ENCODE assay signal across 15 cellular contexts in the genomic region with DNA sequence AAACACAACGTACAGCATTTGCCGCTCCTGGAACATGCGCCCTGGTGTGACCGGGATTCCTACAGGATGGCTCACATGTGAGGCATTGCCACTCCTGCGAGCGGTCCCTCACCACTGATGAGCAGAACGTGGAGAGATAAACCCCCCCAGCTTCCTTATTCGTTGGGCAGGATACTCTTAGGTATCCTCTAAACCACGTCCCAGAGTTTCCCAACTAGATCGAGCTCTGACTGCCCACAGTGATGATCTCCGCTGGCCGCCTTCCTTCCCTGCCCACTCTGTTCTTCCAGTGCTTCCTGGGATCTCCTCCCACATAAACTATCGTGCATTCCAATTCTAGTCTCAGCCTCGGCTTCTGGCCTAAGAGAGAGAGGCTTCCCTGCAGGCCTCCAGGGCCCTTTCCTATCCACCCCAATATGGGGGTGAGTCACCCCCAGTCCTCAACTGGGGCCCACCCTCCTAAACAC.
DNase-seq lines count a peak whose midpoint lies in the region; ATAC-seq, FAIRE-seq and TF ChIP-seq lines count a peak whose summit lies in the region.
"Had no signal": no experiment of that assay in that cellular context is flagged by ENCODE, and none has a peak within 500 bp of the region (broad histone marks: within the 10 kb centered on the region; RNA-seq: fewer than 3 reads in every experiment).

No MANE protein-coding gene starts in this region.

- H3K4me1 ChIP-seq in H1 (replicated peaks in 1 of 4; ENCODE audit: control insufficient read depth in 3 of 4, insufficient read depth in 4 of 4, low read length in 3 of 4), result no peaks in the 10 kb centered on the region; a peak in 1 of 7 replicates
- H3K4me1 ChIP-seq in neuronal stem cell (ENCODE audit: control insufficient read depth in 2 of 2, insufficient read depth in 1 of 2, low read depth in 1 of 2, low read length in 2 of 2), result peaks cover 2 to 16% of the 10 kb centered on the region in 2 donors

- no peaks in the 10 kb centered on the region for H3K27me3 ChIP-seq in H1 (replicated peaks in 1 of 4; ENCODE audit: control insufficient read depth in 3 of 4, extremely low read depth in 1 of 4, insufficient read depth in 3 of 4, low read length in 3 of 4)
- H3K27me3 ChIP-seq in neuronal stem cell (ENCODE audit: control insufficient read depth in 3 of 3, insufficient read depth in 3 of 3, low read depth in 1 of 3, low read length in 3 of 3), result no peaks in the 10 kb centered on the region
- H3K27me3 ChIP-seq: BLaER1 treated with 17β-estradiol and CSF1 and Interleukin-3, amounts not matched to agents 10 nM and 100 nM had no signal

- TF ChIP-seq RAD21 in H1 (IDR thresholded peaks at IDR 0.05 in 1 of 2, conservative IDR thresholded peaks at IDR 0.05 in 1 of 2; ENCODE audit: low read depth in 2 of 2, low read length in 2 of 2), result no peak

- H2AK5ac ChIP-seq in H1 (ENCODE audit: low read depth, low read length) (no peak overlapping the region), neuronal stem cell (ENCODE audit: low read depth, low read length) (no peak overlapping the region)

- POLR2A ChIA-PET in H1 (lab: Charles Lee; ENCODE audit: partially characterized antibody), result no interaction called here

- H4K8ac ChIP-seq in H1 (ENCODE audit: extremely low read depth, insufficient read depth, low read length) (no peak overlapping the region), neuronal stem cell (ENCODE audit: low read depth, low read length) (no peak overlapping the region)

- H3K23me2 ChIP-seq in H1 (ENCODE audit: low read depth, low read length), result no peaks in the 10 kb centered on the region; the same call in 1 of the 2 replicates

- H3K4ac ChIP-seq in H1 (replicated peaks; ENCODE audit: insufficient read length, low read depth, low read length) (no peak overlapping the region), neuronal stem cell (ENCODE audit: low read length) (no peak overlapping the region)

- H3K23ac ChIP-seq in H1 (ENCODE audit: insufficient read length) (no peak overlapping the region), neuronal stem cell (ENCODE audit: low read depth, low read length, poor library complexity) (no peak overlapping the region)

- no peak overlapping the region for H4K91ac ChIP-seq in H1 (replicated peaks; ENCODE audit: insufficient read length, low read length)
- H4K91ac ChIP-seq in neuronal stem cell (ENCODE audit: low read depth, low read length, poor library complexity), result no peak overlapping the region

- H3K79me1 ChIP-seq in H1 (ENCODE audit: low read depth, low read length), result no peaks in the 10 kb centered on the region
- no peaks in the 10 kb centered on the region for H3K79me1 ChIP-seq in neuronal stem cell (ENCODE audit: low read depth, low read length)

- H2BK12ac ChIP-seq in H1 (ENCODE audit: low read depth, low read length) (0 out of 2 replicates have a peak overlapping the region, but pooled peaks have one; percentile 29), neuronal stem cell (ENCODE audit: low read length) (peak overlapping the region; percentile 36)

- no peak overlapping the region for H2BK15ac ChIP-seq in H1 (ENCODE audit: low read length)
- no peak overlapping the region for H2BK15ac ChIP-seq in neuronal stem cell (ENCODE audit: low read length)

- no peak overlapping the region for H3K4me3 ChIP-seq in H1 (ENCODE audit: extremely low read depth in 1 of 4, insufficient read depth in 2 of 4, low read depth in 3 of 4, low read length in 4 of 4)
- no peak overlapping the region for H3K4me3 ChIP-seq in neuronal stem cell (ENCODE audit: low read length in 2 of 2)
- H3K4me3 ChIP-seq: BLaER1 treated with 17β-estradiol and CSF1 and Interleukin-3, amounts not matched to agents 10 nM and 100 nM had no signal

- H3K36me3 ChIP-seq in H1 (ENCODE audit: control insufficient read depth in 2 of 4, insufficient read depth in 4 of 4, low read length in 3 of 4) (no peaks in the 10 kb centered on the region), neuronal stem cell (replicated peaks in 1 of 2; ENCODE audit: control insufficient read depth in 2 of 2, insufficient read depth in 2 of 2, low read length in 2 of 2) (no peaks in the 10 kb centered on the region)
- H3K36me3 ChIP-seq: BLaER1 treated with 17β-estradiol and CSF1 and Interleukin-3, amounts not matched to agents 10 nM and 100 nM had no signal

- H3K4me2 ChIP-seq in H1 (ENCODE audit: insufficient read depth in 1 of 2, low read depth in 2 of 2, low read length in 2 of 2) (no peak overlapping the region), neuronal stem cell (ENCODE audit: insufficient read depth, low read length, poor library complexity, severe bottlenecking) (no peak overlapping the region)

- H2BK120ac ChIP-seq in H1 (replicated peaks; ENCODE audit: low read depth, low read length) (no peak overlapping the region), neuronal stem cell (ENCODE audit: low read depth, low read length) (no peak overlapping the region)

- H3K27ac ChIP-seq in H1 (ENCODE audit: low read depth, low read length) (no peak overlapping the region), neuronal stem cell (replicated peaks; ENCODE audit: low read length) (no peak overlapping the region)
- H3K27ac ChIP-seq: BLaER1 treated with 17β-estradiol and CSF1 and Interleukin-3, amounts not matched to agents 10 nM and 100 nM had no signal

- H2BK20ac ChIP-seq in H1 (ENCODE audit: low read length), result no peak overlapping the region

- H3K14ac ChIP-seq in H1 (ENCODE audit: insufficient read length) (no peak overlapping the region), neuronal stem cell (ENCODE audit: low read length) (no peak overlapping the region)

- CTCF ChIA-PET in H1 (lab: Charles Lee; ENCODE audit: partially characterized antibody), result interaction anchor here (0.7 to 12.1 kb wide), 7 partner anchors 18 to 551 kb away, joined by 3 to 138 read pairs (median 4); no protein-coding TSS in a partner anchor

- H3K9me3 ChIP-seq in H1 (ENCODE audit: insufficient read depth in 2 of 2, low read depth in 1 of 2, low read length in 1 of 2), result no peaks in the 10 kb centered on the region
- no peaks in the 10 kb centered on the region for H3K9me3 ChIP-seq in neuronal stem cell (replicated peaks in 1 of 2; ENCODE audit: control insufficient read depth in 2 of 2, insufficient read depth in 1 of 2, low read depth in 1 of 2, low read length in 2 of 2)
- H3K9me3 ChIP-seq: BLaER1 treated with 17β-estradiol and CSF1 and Interleukin-3, amounts not matched to agents 10 nM and 100 nM had no signal

- no peak for TF ChIP-seq EP300 in H1 (IDR thresholded peaks at IDR 0.05; ENCODE audit: borderline replicate concordance in 1 of 2, low read depth in 2 of 2, low read length in 2 of 2)

- TF ChIP-seq CTCF in H1 (IDR thresholded peaks at IDR 0.05; ENCODE audit: control extremely low read depth in 1 of 3, insufficient read depth in 1 of 3, low read depth in 1 of 3, low read length in 3 of 3), result no peak

- no peaks in the 10 kb centered on the region for H3K79me2 ChIP-seq in H1 (ENCODE audit: control insufficient read depth in 1 of 2, insufficient read depth in 2 of 2, low read length in 2 of 2)

- no peak overlapping the region for H3K9ac ChIP-seq in H1 (replicated peaks in 1 of 4; ENCODE audit: extremely low read depth in 1 of 4, low read depth in 3 of 4, low read length in 3 of 4)
- no peak overlapping the region for H3K9ac ChIP-seq in neuronal stem cell (ENCODE audit: low read depth, low read length, poor library complexity)
- H3K9ac ChIP-seq: BLaER1 treated with 17β-estradiol and CSF1 and Interleukin-3, amounts not matched to agents 10 nM and 100 nM had no signal

- H2AFZ ChIP-seq in H1 (ENCODE audit: low read length) (no peak overlapping the region), neuronal stem cell (ENCODE audit: low read length) (peak overlapping the region; percentile 72)

- FAIRE-seq in RCC 7860 (lab: Jason Lieb, UNC), result no peak
- FAIRE-seq in H1 (lab: Jason Lieb, UNC), result no peak

- H4K20me1 ChIP-seq in H1 (replicated peaks in 1 of 2; ENCODE audit: control insufficient read depth in 1 of 2, insufficient read depth in 2 of 2, low read length in 2 of 2), result no peaks in the 10 kb centered on the region
- H4K20me1 ChIP-seq: BLaER1 treated with 17β-estradiol and CSF1 and Interleukin-3, amounts not matched to agents 10 nM and 100 nM had no signal

- WGBS in H1 (ENCODE audit: extremely low coverage in 1 of 2, insufficient coverage in 1 of 2, insufficient read length in 1 of 2, insufficient replicate concordance in 2 of 2, low coverage in 1 of 2, low lambda C conversion rate in 2 of 2, missing lambda C conversion rate in 1 of 2), 2 experiments, result 76% methylated on average over 14 of the region's 14 CpGs; no CpG with 5 or more reads in 1 of the 2 experiments
- no CpG with 5 or more reads among the region's 14 CpGs for WGBS in neuronal stem cell (ENCODE audit: extremely low coverage in 2 of 2, insufficient read length in 2 of 2, insufficient replicate concordance in 1 of 2), 2 donors

- no peak overlapping the region for H3K18ac ChIP-seq in H1 (ENCODE audit: extremely low read depth, low read length)
- H3K18ac ChIP-seq in neuronal stem cell (ENCODE audit: low read length), result peak overlapping the region; percentile 68

- H3K56ac ChIP-seq in H1 (replicated peaks; ENCODE audit: insufficient read length, low read depth, low read length), result no peak overlapping the region

- no peak overlapping the region for H4K5ac ChIP-seq in H1 (ENCODE audit: insufficient read length, low read depth, low read length)

- peak; percentile 16 for DNase-seq in AG08395 (ENCODE audit: low spot score)
- peak; percentile 80 for DNase-seq in RCC 7860 (ENCODE audit: low spot score)
- no peak for DNase-seq in H1 (ENCODE audit: low read depth in 1 of 2, low spot score in 2 of 2)
- no peak for DNase-seq in neuronal stem cell (ENCODE audit: low spot score)
- DNase-seq in erythroblast (lab: John Stamatoyannopoulos, UW), result no peak
- DNase-seq in NCI-H187 (lab: John Stamatoyannopoulos, UW), result no peak
- DNase-seq in CD1c-positive myeloid dendritic cell (ENCODE audit: extremely low spot score), result no peak
- DNase-seq: activated effector memory CD4-positive, alpha-beta T cell treated with Interleukin-2 at 50 U/mL for 16 hours; naive B cell; NCI-H2227 treated with DMSO at 0.1 percent for 48 hours; SHP77 treated with DMSO at 0.1 percent for 48 hours had no signal

- ATAC-seq in HG02642 (IDR thresholded peaks at IDR 0.05; ENCODE audit: poor library complexity, unreplicated experiment), result no peak
- ATAC-seq: HCT116; stimulated activated memory B cell treated with anti-CD40 and anti-IgM and Interleukin-4, amounts not matched to agents 10 μg/mL and 1 μg/mL and 100 μg/mL, for 72 hours had no signal

- no peak overlapping the region for H2BK5ac ChIP-seq in H1 (ENCODE audit: low read depth, low read length)
- no peak overlapping the region for H2BK5ac ChIP-seq in neuronal stem cell (ENCODE audit: low read length)

- TF ChIP-seq POLR2A in H1 (IDR thresholded peaks at IDR 0.05; ENCODE audit: control extremely low read depth in 1 of 2, low read depth in 2 of 2, low read length in 2 of 2) (no peak), erythroblast (IDR thresholded peaks at IDR 0.05; ENCODE audit: low read length) (no peak)

TF ChIP-seq in H1, 55 proteins besides CTCF, POLR2A, EP300 and RAD21 (continues in another document):
- TF ChIP-seq CBX8 (IDR thresholded peaks at IDR 0.05; ENCODE audit: borderline replicate concordance, low read depth, low read length) (no peak), TBP (IDR thresholded peaks at IDR 0.05; ENCODE audit: low read depth, low read length) (no peak), TCF12 (IDR thresholded peaks at IDR 0.05; ENCODE audit: low read depth, low read length) (no peak), RBBP5 (IDR thresholded peaks at IDR 0.05; ENCODE audit: borderline replicate concordance, low read depth, low read length) (no peak)

Comparison
In these comparisons a context has a peak if more than half of its experiments do, and no peak if none do; other contexts are left out.
1. DNase-seq: peak in AG08395 (single experiment) and RCC 7860 (single experiment); none in H1 (0 of 2), neuronal stem cell (single experiment), erythroblast (0 of 2), NCI-H187 (0 of 2) and CD1c-positive myeloid dendritic cell (single experiment).